ENCODE assay signal across 9 cellular contexts in genomic region chr7:1922071-1922869, GRCh38.
A peak's percentile ranks its signal among the peaks of the same experiment; 100 is the strongest.
DNase-seq lines count a peak whose midpoint lies in the region; ATAC-seq and TF ChIP-seq lines count a peak whose summit lies in the region.
"Had no signal": no experiment of that assay in that cellular context is flagged by ENCODE, and none has a peak within 500 bp of the region (broad histone marks: within the 10 kb centered on the region; RNA-seq: fewer than 3 reads in every experiment).

No MANE protein-coding gene starts in this region.

- CTCF ChIA-PET in activated CD8-positive, alpha-beta T cell treated with anti-CD3 and anti-CD28 coated beads, Interleukin-2, amount 10 ng/mL, durations not matched to agents 7 days and 5 days (lab: Charles Lee): interaction anchor here (0.9 to 1.0 kb wide), 3 partner anchors 64 to 425 kb away, joined by 3 to 4 read pairs (median 4); no protein-coding TSS in a partner anchor

- DNase-seq in LNCaP clone FGC (ENCODE audit: low read depth) (peak; percentile 77), fibroblast of villous mesenchyme (ENCODE audit: low read depth) (peak; percentile 90), globus pallidus (ENCODE audit: low spot score) (no peak), H4 (ENCODE audit: low spot score) (no peak), DMS114 treated with DMSO at 0.1 percent for 48 hours (lab: John Stamatoyannopoulos, UW; ENCODE audit: unreplicated experiment) (no peak)
- DNase-seq in activated CD8-positive, alpha-beta T cell treated with anti-CD3 and anti-CD28 coated beads, Interleukin-2, amount 10 ng/mL, durations not matched to agents 7 days and 5 days: peak; percentile 57
- peak; percentile 48 for DNase-seq in stimulated activated naive CD8-positive, alpha-beta T cell treated with anti-CD3 and anti-CD28 coated beads, Interleukin-15, Interleukin-2, amounts not matched to agents 100 U/mL and 50 U/mL, for 24 hours
- DNase-seq: ovary had no signal

- H3K27ac Mint-ChIP-seq in activated CD8-positive, alpha-beta T cell treated with anti-CD3 and anti-CD28 coated beads, Interleukin-2, amount 10 ng/mL, durations not matched to agents 7 days and 5 days: peak overlapping the region; percentile 5

- no peaks in the 10 kb centered on the region for H3K9me3 Mint-ChIP-seq in activated CD8-positive, alpha-beta T cell treated with anti-CD3 and anti-CD28 coated beads, Interleukin-2, amount 10 ng/mL, durations not matched to agents 7 days and 5 days (ENCODE audit: insufficient read depth)

- peak; percentile 31 for ATAC-seq in activated CD8-positive, alpha-beta T cell treated with anti-CD3 and anti-CD28 coated beads, Interleukin-2, amount 10 ng/mL, durations not matched to agents 7 days and 5 days
- ATAC-seq in stimulated activated naive CD8-positive, alpha-beta T cell treated with anti-CD3 and anti-CD28 coated beads, Interleukin-15, Interleukin-2, amounts not matched to agents 100 U/mL and 50 U/mL, for 24 hours: no peak
- ATAC-seq: heart right ventricle had no signal

- peaks cover 86% of the 10 kb centered on the region for H3K4me1 Mint-ChIP-seq in activated CD8-positive, alpha-beta T cell treated with anti-CD3 and anti-CD28 coated beads, Interleukin-2, amount 10 ng/mL, durations not matched to agents 7 days and 5 days (ENCODE audit: low read depth)

- TF ChIP-seq CTCF in LNCaP clone FGC (IDR thresholded peaks at IDR 0.05; ENCODE audit: control insufficient read depth, extremely low read depth, insufficient read depth) (no peak), fibroblast of villous mesenchyme (IDR thresholded peaks at IDR 0.05; ENCODE audit: insufficient read depth, low read depth, low read length) (no peak)

- POLR2A ChIA-PET in activated CD8-positive, alpha-beta T cell treated with anti-CD3 and anti-CD28 coated beads, Interleukin-2, amount 10 ng/mL, durations not matched to agents 7 days and 5 days (lab: Charles Lee): interaction anchor here (1.4 kb wide), 1 partner anchor 17 kb away, joined by 4 read pairs; no protein-coding TSS in a partner anchor

- H3K4me3 ChIP-seq in LNCaP clone FGC (ENCODE audit: low read depth, low read length) (peak overlapping the region; percentile 34), fibroblast of villous mesenchyme (ENCODE audit: low read depth, low read length) (peak overlapping the region; percentile 6)
- H3K4me3 ChIP-seq: heart right ventricle, ovary had no signal

- peak overlapping the region; percentile 63 for H3K4me3 Mint-ChIP-seq in activated CD8-positive, alpha-beta T cell treated with anti-CD3 and anti-CD28 coated beads, Interleukin-2, amount 10 ng/mL, durations not matched to agents 7 days and 5 days

- H3K27me3 Mint-ChIP-seq in activated CD8-positive, alpha-beta T cell treated with anti-CD3 and anti-CD28 coated beads, Interleukin-2, amount 10 ng/mL, durations not matched to agents 7 days and 5 days (ENCODE audit: low read depth): peaks cover 23% of the 10 kb centered on the region

- peaks cover 32% of the 10 kb centered on the region for H3K36me3 Mint-ChIP-seq in activated CD8-positive, alpha-beta T cell treated with anti-CD3 and anti-CD28 coated beads, Interleukin-2, amount 10 ng/mL, durations not matched to agents 7 days and 5 days (ENCODE audit: low read depth)

Comparison
In these comparisons a context has a peak if more than half of its experiments do, and no peak if none do; other contexts are left out.
1. DNase-seq: peak in LNCaP clone FGC (single experiment), activated CD8-positive, alpha-beta T cell treated with anti-CD3 and anti-CD28 coated beads, Interleukin-2, amount 10 ng/mL, durations not matched to agents 7 days and 5 days (single experiment), fibroblast of villous mesenchyme (single experiment) and stimulated activated naive CD8-positive, alpha-beta T cell treated with anti-CD3 and anti-CD28 coated beads, Interleukin-15, Interleukin-2, amounts not matched to agents 100 U/mL and 50 U/mL, for 24 hours (single experiment); none in globus pallidus (single experiment), H4 (single experiment) and DMS114 treated with DMSO at 0.1 percent for 48 hours (single experiment).